Comparison of ENCODE assay signal across 14 cellular contexts in the genomic region with DNA sequence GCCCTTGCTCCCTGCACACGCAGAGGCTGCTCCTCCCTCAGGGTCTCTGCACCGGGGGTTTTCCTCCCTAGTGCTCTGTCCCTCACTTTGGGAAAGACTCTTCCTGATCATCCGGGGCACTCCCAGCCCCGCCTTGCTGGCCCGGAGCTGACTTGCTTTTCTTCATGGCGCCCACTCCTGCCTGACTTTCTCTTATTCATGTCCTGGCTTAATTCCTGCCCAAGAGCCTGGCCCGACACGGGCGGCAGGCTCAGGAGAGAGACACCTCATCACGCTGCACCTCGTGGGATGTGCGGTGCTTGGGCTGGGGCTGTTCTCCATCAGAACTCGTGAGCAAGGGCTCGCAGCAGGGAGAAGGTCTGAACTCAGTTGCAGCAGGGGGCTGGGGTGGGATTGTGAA. TPM values are rescaled to one million over a fixed set of nuclear protein-coding genes. Genes with fewer than 3 reads are reported as not detected.
DNase-seq lines count a peak whose midpoint lies in the region; ATAC-seq and TF ChIP-seq lines count a peak whose summit lies in the region.
"Had no signal": no experiment of that assay in that cellular context is flagged by ENCODE, and none has a peak within 500 bp of the region (broad histone marks: within the 10 kb centered on the region; RNA-seq: fewer than 3 reads in every experiment).

No MANE protein-coding gene starts in this region.

- H3K4me1 ChIP-seq in H9 (ENCODE audit: insufficient read depth, low read length), result no peaks in the 10 kb centered on the region

- peak; percentile 14 for DNase-seq in H9
- no peak for DNase-seq in SK-N-MC (ENCODE audit: low read depth, low spot score)
- peak; percentile 48 for DNase-seq in dermis blood vessel endothelial cell
- no peak for DNase-seq in osteocyte (ENCODE audit: extremely low spot score, unreplicated experiment)
- DNase-seq in glomerular visceral epithelial cell (ENCODE audit: extremely low spot score), result no peak
- no peak for DNase-seq in occipital lobe (lab: John Stamatoyannopoulos, UW)
- DNase-seq: activated CD4-positive, CD25-positive, alpha-beta regulatory T cell; activated T-cell treated with anti-CD3 and anti-CD28 coated beads, Interleukin-2, amount 50 U/mL, for 72 hours; kidney; NCI-H1092 treated with DMSO at 0.1 percent for 48 hours; retina had no signal

- no peaks in the 10 kb centered on the region for H3K9me3 Mint-ChIP-seq in H9
- no peaks in the 10 kb centered on the region for H3K9me3 Mint-ChIP-seq in osteocyte (ENCODE audit: unreplicated experiment)
- H3K9me3 Mint-ChIP-seq: activated T-cell treated with anti-CD3 and anti-CD28 coated beads, Interleukin-2, amount 50 U/mL, for 72 hours had no signal

- H3K36me3 ChIP-seq in SK-N-MC (ENCODE audit: insufficient read depth, low read length), result peaks cover 61% of the 10 kb centered on the region

- H4K20me1 ChIP-seq in H9 (ENCODE audit: control insufficient read depth, insufficient read depth, insufficient read length), result no peaks in the 10 kb centered on the region

- no peaks in the 10 kb centered on the region for H3K79me1 ChIP-seq in H9 (ENCODE audit: insufficient read depth, low read depth, low read length, poor library complexity, severe bottlenecking)

- H2BK20ac ChIP-seq in H9 (ENCODE audit: low read depth, low read length, poor library complexity, severe bottlenecking), result no peak overlapping the region

- H3K27ac ChIP-seq in H9 (ENCODE audit: insufficient read length, low read depth, low read length) (no peak overlapping the region), SK-N-MC (peak overlapping the region; percentile 94)

- no peak overlapping the region for H3K23ac ChIP-seq in H9 (ENCODE audit: insufficient read length, low read depth, low read length)

- no peak overlapping the region for H2BK120ac ChIP-seq in H9 (ENCODE audit: low read depth, low read length, poor library complexity, severe bottlenecking)

- H3K27me3 Mint-ChIP-seq in H9 (ENCODE audit: low read depth) (no peaks in the 10 kb centered on the region), osteocyte (ENCODE audit: unreplicated experiment) (no peaks in the 10 kb centered on the region)

- no peaks in the 10 kb centered on the region for H3K23me2 ChIP-seq in H9 (ENCODE audit: insufficient read length, low read depth, low read length, poor library complexity, severe bottlenecking)

- H3K27me3 ChIP-seq in H9 (ENCODE audit: insufficient read depth, low read length), result no peaks in the 10 kb centered on the region

- no peak overlapping the region for H3K18ac ChIP-seq in H9 (ENCODE audit: insufficient read length, low read depth, low read length)

- H2BK5ac ChIP-seq in H9 (ENCODE audit: insufficient read length, low read length), result no peak overlapping the region

- no peak overlapping the region for H2BK12ac ChIP-seq in H9 (ENCODE audit: insufficient read length, low read depth, low read length)

- no peak overlapping the region for H3K4ac ChIP-seq in H9 (ENCODE audit: low read depth, low read length)

- H3K27ac Mint-ChIP-seq in H9 (peak overlapping the region in 1 of 3 experiments; percentile 91; a peak in 1 of 7 replicates), osteocyte (ENCODE audit: unreplicated experiment) (peak overlapping the region; percentile 82)
- H3K27ac Mint-ChIP-seq: activated T-cell treated with anti-CD3 and anti-CD28 coated beads, Interleukin-2, amount 50 U/mL, for 72 hours had no signal

- peak overlapping the region; percentile 67 for H3K4me3 ChIP-seq in SK-N-MC

- H4K8ac ChIP-seq in H9 (replicated peaks; ENCODE audit: insufficient read length, low read depth, low read length), result no peak overlapping the region

- H3K36me3 Mint-ChIP-seq in H9 (ENCODE audit: insufficient read depth in 1 of 3, low read depth in 3 of 3), result peaks cover 53 to 84% (median 83%) of the 10 kb centered on the region in 3 experiments
- peaks cover 16% of the 10 kb centered on the region for H3K36me3 Mint-ChIP-seq in osteocyte (ENCODE audit: unreplicated experiment)

- H3K4me3 Mint-ChIP-seq in H9 (no peak overlapping the region), osteocyte (ENCODE audit: unreplicated experiment) (no peak overlapping the region)
- H3K4me3 Mint-ChIP-seq: activated T-cell treated with anti-CD3 and anti-CD28 coated beads, Interleukin-2, amount 50 U/mL, for 72 hours had no signal

- H3K4me2 ChIP-seq in H9 (ENCODE audit: insufficient read depth, insufficient read length, low read length), result no peak overlapping the region

- H3K4me1 Mint-ChIP-seq in H9, result peaks cover 8 to 11% of the 10 kb centered on the region in 2 experiments
- H3K4me1 Mint-ChIP-seq in osteocyte (ENCODE audit: unreplicated experiment), result peaks cover 32% of the 10 kb centered on the region

- H3K9ac ChIP-seq in H9 (ENCODE audit: extremely low read depth, insufficient read length, low read length), result no peak overlapping the region
- peak overlapping the region; percentile 1 for H3K9ac ChIP-seq in SK-N-MC (ENCODE audit: insufficient read length)

- no peak overlapping the region for H3K14ac ChIP-seq in H9 (ENCODE audit: insufficient read depth, low read length)

- H4K5ac ChIP-seq in H9 (ENCODE audit: insufficient read length, low read depth, low read length), result no peak overlapping the region

- TF ChIP-seq CTCF in H9 (conservative IDR thresholded peaks at IDR 0.05) (no peak), osteocyte (IDR thresholded peaks at IDR 0.05) (no peak)

- H2AFZ ChIP-seq in H9 (ENCODE audit: low read length), result no peak overlapping the region

- ATAC-seq in GM18861 (IDR thresholded peaks at IDR 0.05; ENCODE audit: unreplicated experiment) (no peak), GM21737 (IDR thresholded peaks at IDR 0.05; ENCODE audit: unreplicated experiment) (no peak)
- ATAC-seq: SK-N-SH treated with all-trans-retinoic acid at 6 μM for 48 hours had no signal

- H3K79me2 ChIP-seq in H9 (ENCODE audit: insufficient read depth, low read length), result no peaks in the 10 kb centered on the region

- no peak overlapping the region for H3K56ac ChIP-seq in H9 (ENCODE audit: insufficient read length, low read depth, low read length)

- no peak overlapping the region for H4K91ac ChIP-seq in H9 (ENCODE audit: insufficient read length, low read depth, low read length)

- no peaks in the 10 kb centered on the region for H3K9me3 ChIP-seq in H9 (ENCODE audit: control insufficient read depth, low read depth, low read length)
- no peaks in the 10 kb centered on the region for H3K9me3 ChIP-seq in SK-N-MC (ENCODE audit: low read depth, low read length)

- no peak overlapping the region for H3T11ph ChIP-seq in H9 (ENCODE audit: low read length)

- H2AK5ac ChIP-seq in H9 (ENCODE audit: insufficient read length, low read length), result no peak overlapping the region

- WGBS in H9 (ENCODE audit: extremely low coverage, insufficient read length, low lambda C conversion rate), result no CpG with 5 or more reads among the region's 14 CpGs

- no peak overlapping the region for H2BK15ac ChIP-seq in H9 (ENCODE audit: low read depth, low read length)

RNA-seq across cellular contexts. Expression of gene PLA2G4C, which starts 11.8 kb away (rescaled TPM):
- total RNA-seq in H9 (2021), result 6.5 and 7.0 TPM in 2 replicates
- 28.4 and 104 TPM in 2 replicates for total RNA-seq in dermis blood vessel endothelial cell
- 4.8 and 5.5 TPM in 2 replicates for total RNA-seq in osteocyte
- total RNA-seq in occipital lobe, result 9.7 TPM

RNA-seq across cellular contexts. Expression of gene LIG1, which starts 47.7 kb away (rescaled TPM):
- total RNA-seq in H9 (2021), result 115 TPM in 2 replicates
- total RNA-seq in dermis blood vessel endothelial cell, result 32.5 and 46.9 TPM in 2 replicates
- 19.0 and 23.0 TPM in 2 replicates for total RNA-seq in osteocyte
- total RNA-seq in occipital lobe, result 22.3 TPM

RNA-seq across cellular contexts. Expression of gene ZSWIM9, which starts 48.1 kb away (rescaled TPM):
- total RNA-seq in H9 (2021), result 6.4 and 8.9 TPM in 2 replicates
- total RNA-seq in dermis blood vessel endothelial cell, result 3.1 and 5.0 TPM in 2 replicates
- total RNA-seq in osteocyte, result 5.7 and 6.6 TPM in 2 replicates
- total RNA-seq in occipital lobe, result 2.8 TPM

Comparison
In these comparisons a context has a peak if more than half of its experiments do, and no peak if none do; other contexts are left out.
1. DNase-seq: peak in H9 (single experiment) and dermis blood vessel endothelial cell (single experiment); none in SK-N-MC (single experiment), osteocyte (single experiment), glomerular visceral epithelial cell (single experiment) and occipital lobe (single experiment).